ENCODE assay signal across 26 cellular contexts in the genomic region with DNA sequence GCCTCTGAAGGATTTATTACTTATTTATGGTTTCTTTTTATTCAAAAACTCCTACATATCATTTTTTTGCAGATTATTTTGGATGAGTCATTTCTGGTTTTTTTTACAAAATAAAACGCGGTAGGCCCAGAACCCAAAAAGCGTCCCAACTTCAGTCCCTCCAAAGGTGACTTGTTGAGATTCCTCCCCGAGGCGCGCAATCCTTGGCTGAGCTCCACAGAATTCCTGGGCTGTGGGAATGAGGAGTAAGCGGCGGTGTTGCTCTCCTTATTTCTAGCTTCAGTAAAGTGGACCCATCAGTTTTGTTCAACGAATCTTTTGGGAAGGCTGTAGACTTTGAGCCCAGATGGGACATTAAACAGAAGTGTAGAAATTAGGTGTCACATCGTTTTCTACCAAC.
"Had no signal": no experiment of that assay in that cellular context is flagged by ENCODE, and none has a peak within 500 bp of the region (broad histone marks: within the 10 kb centered on the region; RNA-seq: fewer than 3 reads in every experiment).

No MANE protein-coding gene starts in this region.

- H3K9me3 ChIP-seq: heart right ventricle, ovary, psoas muscle, sigmoid colon, testis, tibial artery, upper lobe of left lung, uterus had no signal

- FAIRE-seq: islet of Langerhans had no signal

- H3K27ac Mint-ChIP-seq: effector memory CD8-positive, alpha-beta T cell; naive thymus-derived CD8-positive, alpha-beta T cell; nephron progenitor cell; stimulated activated memory B cell treated with anti-CD40 and anti-IgM and Interleukin-4, amounts not matched to agents 10 μg/mL and 1 μg/mL and 100 μg/mL, for 72 hours had no signal

- H3K27me3 ChIP-seq: left lung, ovary, sigmoid colon, testis, tibial artery, upper lobe of left lung, uterus had no signal

- H3K4me1 ChIP-seq: heart right ventricle, left lung, psoas muscle, sigmoid colon, testis, tibial artery, upper lobe of left lung, uterus had no signal

- DNase-seq: cortex of kidney; effector memory CD8-positive, alpha-beta T cell; foreskin melanocyte; glutamatergic neuron; heart right ventricle; hippocampal formation; left cardiac atrium; left lung; naive thymus-derived CD8-positive, alpha-beta T cell; nephron progenitor cell; nucleus accumbens; ovary; posterior cingulate gyrus; psoas muscle; right cardiac atrium; sigmoid colon; stimulated activated CD4-positive, alpha-beta T cell treated with anti-CD3 and anti-CD28 coated beads, Interleukin-2, amount 100 ng/mL, for 24 hours; stimulated activated CD4-positive, alpha-beta T cell treated with anti-CD3 and anti-CD28 coated beads, Interleukin-4, amount 100 ng/mL, for 24 hours; stimulated activated naive CD8-positive, alpha-beta T cell treated with anti-CD3 and anti-CD28 coated beads, Interleukin-15, Interleukin-2, amounts not matched to agents 100 U/mL and 50 U/mL, for 24 hours; substantia nigra; testis; tibial artery; uterus had no signal

- H3K4me1 Mint-ChIP-seq: naive thymus-derived CD8-positive, alpha-beta T cell; nephron progenitor cell; stimulated activated memory B cell treated with anti-CD40 and anti-IgM and Interleukin-4, amounts not matched to agents 10 μg/mL and 1 μg/mL and 100 μg/mL, for 72 hours had no signal

- H3K4me3 Mint-ChIP-seq: effector memory CD8-positive, alpha-beta T cell; naive thymus-derived CD8-positive, alpha-beta T cell; nephron progenitor cell; stimulated activated memory B cell treated with anti-CD40 and anti-IgM and Interleukin-4, amounts not matched to agents 10 μg/mL and 1 μg/mL and 100 μg/mL, for 72 hours had no signal

- H3K27ac ChIP-seq: heart right ventricle, left lung, ovary, psoas muscle, sigmoid colon, testis, tibial artery, upper lobe of left lung, uterus had no signal

- H3K36me3 Mint-ChIP-seq: naive thymus-derived CD8-positive, alpha-beta T cell; stimulated activated memory B cell treated with anti-CD40 and anti-IgM and Interleukin-4, amounts not matched to agents 10 μg/mL and 1 μg/mL and 100 μg/mL, for 72 hours had no signal

- ATAC-seq: effector memory CD8-positive, alpha-beta T cell; left cardiac atrium; left lung; naive thymus-derived CD8-positive, alpha-beta T cell; psoas muscle; stimulated activated memory B cell treated with anti-CD40 and anti-IgM and Interleukin-4, amounts not matched to agents 10 μg/mL and 1 μg/mL and 100 μg/mL, for 72 hours; stimulated activated naive CD8-positive, alpha-beta T cell treated with anti-CD3 and anti-CD28 coated beads, Interleukin-15, Interleukin-2, amounts not matched to agents 100 U/mL and 50 U/mL, for 24 hours had no signal
